ENCODE assay signal across 27 cellular contexts in the genomic region with DNA sequence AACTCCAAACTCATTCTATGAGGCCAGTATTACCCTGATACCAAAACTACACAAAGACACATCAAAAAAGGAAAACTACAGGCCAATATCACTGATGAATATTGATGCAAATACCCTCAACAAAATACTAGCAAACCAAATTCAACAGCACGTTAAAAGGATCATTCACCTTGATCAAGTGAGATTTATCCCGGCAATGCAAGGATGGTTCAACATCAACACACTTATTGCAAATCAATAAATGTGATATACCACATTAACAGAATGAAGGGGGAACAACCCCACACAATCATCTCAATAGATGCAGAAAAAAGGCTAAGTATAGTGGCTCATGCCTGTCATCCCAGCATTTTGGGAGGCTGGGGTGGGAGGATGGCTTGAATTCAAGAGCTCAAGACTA. TPM values are rescaled to one million over a fixed set of nuclear protein-coding genes. Genes with fewer than 3 reads are reported as not detected.
DNase-seq lines count a peak whose midpoint lies in the region; ATAC-seq, FAIRE-seq and TF ChIP-seq lines count a peak whose summit lies in the region.
"Had no signal": no experiment of that assay in that cellular context is flagged by ENCODE, and none has a peak within 500 bp of the region (broad histone marks: within the 10 kb centered on the region; RNA-seq: fewer than 3 reads in every experiment).

No MANE protein-coding gene starts in this region.

- no peak for TF ChIP-seq EP300 in GM12878 (IDR thresholded peaks at IDR 0.05; ENCODE audit: borderline replicate concordance in 1 of 2, control insufficient read depth in 1 of 2, low read depth in 2 of 2, low read length in 2 of 2)

- no peak for TF ChIP-seq POLR2A in H54 (IDR thresholded peaks at IDR 0.05; ENCODE audit: low read depth, low read length)
- TF ChIP-seq POLR2A in GM12878 (IDR thresholded peaks at IDR 0.05; ENCODE audit: low read depth, low read length): no peak

- H3K79me2 ChIP-seq in GM12878 (ENCODE audit: control insufficient read depth, insufficient read depth, low read length): no peaks in the 10 kb centered on the region; the same call in 1 of the 2 replicates
- peaks cover 23% of the 10 kb centered on the region for H3K79me2 ChIP-seq in osteoblast (ENCODE audit: insufficient read depth, low read length)

- RAD21 ChIA-PET in GM12878 (lab: Charles Lee; ENCODE audit: unreplicated experiment): no interaction called here

- H3K27me3 Mint-ChIP-seq in T-cell: no peaks in the 10 kb centered on the region
- H3K27me3 Mint-ChIP-seq: CD4-positive, alpha-beta memory T cell; CD4-positive, CD25-positive, alpha-beta regulatory T cell; CD8-positive, alpha-beta memory T cell had no signal

- H3K36me3 ChIP-seq in GM12878 (ENCODE audit: control insufficient read depth in 2 of 2, insufficient read depth in 2 of 2, low read length in 1 of 2) (peaks cover 3 to 5% of the 10 kb centered on the region in 2 experiments; a peak in 3 of 4 replicates), osteoblast (ENCODE audit: insufficient read depth, low read length) (peaks cover 19% of the 10 kb centered on the region)

- intact Hi-C loops in GM12878 (cut with micrococcal nuclease; ENCODE audit: unreplicated experiment): no loop called here

- no TSS peak for BruUV-seq in GM12878 (replicated peaks; lab: Mats Ljungman, UMichigan)

- H3K27ac Mint-ChIP-seq in T-cell: no peak overlapping the region
- H3K27ac Mint-ChIP-seq: CD4-positive, CD25-positive, alpha-beta regulatory T cell; CD8-positive, alpha-beta memory T cell had no signal

- H3K4me3 Mint-ChIP-seq in T-cell: no peak overlapping the region
- H3K4me3 Mint-ChIP-seq: CD14-positive monocyte; CD8-positive, alpha-beta memory T cell had no signal

- H4K20me1 ChIP-seq in GM12878 (ENCODE audit: control insufficient read depth, insufficient read depth) (no peaks in the 10 kb centered on the region), osteoblast (ENCODE audit: insufficient read depth, low read length) (peaks cover 4% of the 10 kb centered on the region)
- H4K20me1 ChIP-seq: BLaER1 had no signal

- TF ChIP-seq RAD21 in GM12878 (IDR thresholded peaks at IDR 0.05; ENCODE audit: insufficient read depth, low read depth, low read length): no peak

- DNase-seq in H54 (ENCODE audit: insufficient read length, low spot score): no peak
- DNase-seq in GM12878 (ENCODE audit: low read depth, low spot score): no peak
- no peak for DNase-seq in T-cell
- no peak for DNase-seq in osteoblast (ENCODE audit: insufficient read length, low spot score, missing footprints)
- no peak for DNase-seq in NCI-H510A (lab: John Stamatoyannopoulos, UW)
- DNase-seq: 8988T; ACHN; BE2C; C1 segment of cervical spinal cord; CD4-positive, alpha-beta memory T cell; CD8-positive, alpha-beta memory T cell; COR-L47; DMS 273 treated with DMSO at 0.1 percent for 48 hours; DMS153; DMS53; DMS79; DND-41; EL; GDM1 had no signal

- TF ChIP-seq CTCF in GM12878 (IDR thresholded peaks at IDR 0.05 in 2 of 3, conservative IDR thresholded peaks at IDR 0.05 in 1 of 3; ENCODE audit: control insufficient read depth in 2 of 3, extremely low read depth in 1 of 3, insufficient read depth in 1 of 3, low read depth in 3 of 3, low read length in 3 of 3): no peak
- TF ChIP-seq CTCF in osteoblast (IDR thresholded peaks at IDR 0.05; ENCODE audit: extremely low read depth, low read depth, low read length): no peak

- SMC1A ChIA-PET in GM12878 (lab: Charles Lee; ENCODE audit: uncharacterized antibody, unreplicated experiment): no interaction called here

- H3K4me1 Mint-ChIP-seq in T-cell: peaks cover 0 to 5% (median 4%) of the 10 kb centered on the region in 3 donors

- POLR2A ChIA-PET in GM12878 (lab: Charles Lee): no interaction called here
- POLR2A ChIA-PET in T-cell (lab: Charles Lee): no interaction called here

- no peak overlapping the region for H3K9ac ChIP-seq in GM12878 (ENCODE audit: control insufficient read depth, insufficient read depth, low read length)
- H3K9ac ChIP-seq: BLaER1 had no signal

- peaks cover 15% of the 10 kb centered on the region for H3K4me1 ChIP-seq in GM12878 (ENCODE audit: control insufficient read depth, insufficient read depth, low read length)
- no peaks in the 10 kb centered on the region for H3K4me1 ChIP-seq in osteoblast (ENCODE audit: insufficient read depth, low read length)
- H3K4me1 ChIP-seq: BE2C, BLaER1 had no signal

- ATAC-seq in GM12878 (no peak), T-cell (replicated peaks in 1 of 4) (no peak)

- 96% methylated on average over 2 of the region's 2 CpGs for WGBS in GM12878 (ENCODE audit: insufficient coverage, insufficient replicate concordance, low lambda C conversion rate, missing lambda C conversion rate)

- H3K9me3 ChIP-seq in GM12878 (replicated peaks; ENCODE audit: control insufficient read depth, insufficient read depth, low read length) (peaks cover 6% of the 10 kb centered on the region), osteoblast (ENCODE audit: low read depth, low read length) (peaks cover 2% of the 10 kb centered on the region)
- H3K9me3 ChIP-seq: BE2C had no signal

- H3K27ac ChIP-seq in GM12878 (ENCODE audit: control insufficient read depth, insufficient read depth) (no peak overlapping the region), temporal lobe (ENCODE audit: low read depth, low read length) (peak overlapping the region; percentile 20), osteoblast (ENCODE audit: low read depth, low read length) (no peak overlapping the region)
- H3K27ac ChIP-seq: BLaER1 had no signal

- FAIRE-seq in H54 (lab: Jason Lieb, UNC): peak; percentile 79
- FAIRE-seq in GM12878 (lab: Jason Lieb, UNC): no peak
- FAIRE-seq: A204.1, GM12892, GM18507, GM19239 had no signal

- CTCF ChIA-PET in GM12878 (lab: Yijun Ruan, JAX): interaction anchor here (1.1 kb wide), 1 partner anchor 39 kb away, joined by 3 read pairs; no protein-coding TSS in a partner anchor
- CTCF ChIA-PET in T-cell (lab: Charles Lee): no interaction called here

- H3K4me2 ChIP-seq in GM12878 (ENCODE audit: control insufficient read depth, insufficient read depth) (no peak overlapping the region), osteoblast (ENCODE audit: insufficient read depth, low read length) (no peak overlapping the region)
- H3K4me2 ChIP-seq: BLaER1 had no signal

- peaks cover 52% of the 10 kb centered on the region for H3K36me3 Mint-ChIP-seq in T-cell

- no peak overlapping the region for H2AFZ ChIP-seq in GM12878 (ENCODE audit: control insufficient read depth, low read depth, low read length)
- no peak overlapping the region for H2AFZ ChIP-seq in osteoblast (ENCODE audit: low read length)

- peaks cover 3 to 14% (median 10%) of the 10 kb centered on the region in 3 donors for H3K9me3 Mint-ChIP-seq in T-cell

- in situ Hi-C loops in GM12878 (cut with MboI): no loop called here

- H3K4me3 ChIP-seq in GM12878 (no peak overlapping the region), osteoblast (ENCODE audit: insufficient read depth, low read length) (no peak overlapping the region)
- H3K4me3 ChIP-seq: BLaER1 had no signal

- H3K27me3 ChIP-seq in GM12878 (replicated peaks in 1 of 2; ENCODE audit: control insufficient read depth in 2 of 2, insufficient read depth in 2 of 2, low read length in 1 of 2) (no peaks in the 10 kb centered on the region), osteoblast (ENCODE audit: insufficient read depth, low read length) (no peaks in the 10 kb centered on the region)
- H3K27me3 ChIP-seq: BE2C, BLaER1 had no signal

TF ChIP-seq in GM12878, 131 proteins besides CTCF, POLR2A, EP300 and RAD21:
- TF ChIP-seq MEF2A (IDR thresholded peaks at IDR 0.05; ENCODE audit: insufficient read depth, low read depth, low read length): no peak
- TF ChIP-seq CBX5 (IDR thresholded peaks at IDR 0.05; ENCODE audit: low read depth): peak; percentile 70; the same call in 1 of the 2 replicates

RNA-seq across cellular contexts. Expression of a gene that starts 19.9 kb away (rescaled TPM):
- total RNA-seq in GM12878 (2013; cell fraction: nucleolus; rRNA removed): 58.3 and 58.9 TPM in 2 replicates
- total RNA-seq in GM12878 (2014; rRNA removed) (33.4 and 38.4 TPM in 2 replicates), GM12878 (2014; rRNA removed; fragmentation: Illumina TruSeq; extraction: Trizol) (42.8 and 46.2 TPM in 2 replicates), GM12878 (2021) (45.4 and 51.9 TPM in 2 replicates), temporal lobe (13.3 TPM), T-cell (10 to 100 TPM; 24.7 to 31.8 (median 27.2) TPM), osteoblast (36.9 and 42.4 TPM in 2 replicates)
- 8.2 TPM for polyA plus RNA-seq in GM12878 (2011; ENCODE audit: low read depth)
- polyA plus RNA-seq in GM12878 (2011; rRNA removed) (30.4 and 38.3 TPM in 2 replicates), GM12878 (2014; fragmentation: Illumina TruSeq; extraction: Trizol) (33.8 and 42.2 TPM in 2 replicates), GM12878 (2014; fragmentation: Nextera tagmentation; extraction: Ambion mirVana) (10 to 100 TPM; 11.6 to 13.1 TPM), GM12878 (2014; rRNA removed) (15.4 and 19.1 TPM in 2 replicates), GM12878 (2016; fragmentation: Nextera tagmentation; extraction: Ambion mirVana) (10 to 100 TPM; 53.4 to 54.5 TPM)
- polyA plus RNA-seq in GM12878 (2011; cell fraction: cytosol; rRNA removed): 14.4 and 15.8 TPM in 2 replicates
- 27.5 and 33.5 TPM in 2 replicates for polyA plus RNA-seq in GM12878 (2011; cell fraction: nucleus; rRNA removed)
- 9.0 and 12.8 TPM in 2 replicates for polyA plus RNA-seq in GM12878 (2012)
- 46.4 and 81.8 TPM in 2 replicates for polyA minus RNA-seq in GM12878 (2011; rRNA and poly(A)+ RNA removed)
- 16.0 and 28.6 TPM in 2 replicates for polyA minus RNA-seq in GM12878 (2011; cell fraction: cytosol; rRNA and poly(A)+ RNA removed)
- polyA minus RNA-seq in GM12878 (2011; cell fraction: nucleus; rRNA and poly(A)+ RNA removed): 16.0 and 21.8 TPM in 2 replicates

RNA-seq across cellular contexts. Expression of a gene that starts 39.0 kb away (rescaled TPM):
- 20.1 and 20.5 TPM in 2 replicates for total RNA-seq in GM12878 (2013; cell fraction: nucleolus; rRNA removed)
- total RNA-seq in GM12878 (2014; rRNA removed): 40.3 and 50.5 TPM in 2 replicates
- 76.8 and 79.8 TPM in 2 replicates for total RNA-seq in GM12878 (2014; rRNA removed; fragmentation: Illumina TruSeq; extraction: Trizol)
- 41.4 and 43.6 TPM in 2 replicates for total RNA-seq in GM12878 (2021)
- polyA plus RNA-seq in GM12878 (2011; ENCODE audit: low read depth): 10.8 TPM
- 33.4 and 63.3 TPM in 2 replicates for polyA plus RNA-seq in GM12878 (2011; rRNA removed)
- 10.6 and 13.2 TPM in 2 replicates for polyA plus RNA-seq in GM12878 (2011; cell fraction: cytosol; rRNA removed)
- polyA plus RNA-seq in GM12878 (2011; cell fraction: nucleus; rRNA removed): 10.4 and 15.3 TPM in 2 replicates
- polyA plus RNA-seq in GM12878 (2012): 19.3 and 24.6 TPM in 2 replicates
- polyA plus RNA-seq in GM12878 (2014; fragmentation: Illumina TruSeq; extraction: Trizol): 61.6 and 84.4 TPM in 2 replicates
- polyA plus RNA-seq in GM12878 (2014; fragmentation: Nextera tagmentation; extraction: Ambion mirVana): 10 to 100 TPM; 14.1 to 17.9 TPM
- polyA plus RNA-seq in GM12878 (2014; rRNA removed): 26.9 and 28.7 TPM in 2 replicates
- 10 to 100 TPM; 67.4 to 73.8 TPM for polyA plus RNA-seq in GM12878 (2016; fragmentation: Nextera tagmentation; extraction: Ambion mirVana)
- 19.5 and 28.5 TPM in 2 replicates for polyA minus RNA-seq in GM12878 (2011; rRNA and poly(A)+ RNA removed)
- 14.4 and 22.2 TPM in 2 replicates for polyA minus RNA-seq in GM12878 (2011; cell fraction: cytosol; rRNA and poly(A)+ RNA removed)
- polyA minus RNA-seq in GM12878 (2011; cell fraction: nucleus; rRNA and poly(A)+ RNA removed): 6.3 and 10.8 TPM in 2 replicates
- 4.4 TPM for total RNA-seq in temporal lobe
- total RNA-seq in T-cell: 1 to 10 TPM; 1.2 to 2.0 (median 1.6) TPM
- 4.0 and 5.3 TPM in 2 replicates for total RNA-seq in osteoblast
